8 cellular contexts compared by ENCODE assay signal in the genomic region with DNA sequence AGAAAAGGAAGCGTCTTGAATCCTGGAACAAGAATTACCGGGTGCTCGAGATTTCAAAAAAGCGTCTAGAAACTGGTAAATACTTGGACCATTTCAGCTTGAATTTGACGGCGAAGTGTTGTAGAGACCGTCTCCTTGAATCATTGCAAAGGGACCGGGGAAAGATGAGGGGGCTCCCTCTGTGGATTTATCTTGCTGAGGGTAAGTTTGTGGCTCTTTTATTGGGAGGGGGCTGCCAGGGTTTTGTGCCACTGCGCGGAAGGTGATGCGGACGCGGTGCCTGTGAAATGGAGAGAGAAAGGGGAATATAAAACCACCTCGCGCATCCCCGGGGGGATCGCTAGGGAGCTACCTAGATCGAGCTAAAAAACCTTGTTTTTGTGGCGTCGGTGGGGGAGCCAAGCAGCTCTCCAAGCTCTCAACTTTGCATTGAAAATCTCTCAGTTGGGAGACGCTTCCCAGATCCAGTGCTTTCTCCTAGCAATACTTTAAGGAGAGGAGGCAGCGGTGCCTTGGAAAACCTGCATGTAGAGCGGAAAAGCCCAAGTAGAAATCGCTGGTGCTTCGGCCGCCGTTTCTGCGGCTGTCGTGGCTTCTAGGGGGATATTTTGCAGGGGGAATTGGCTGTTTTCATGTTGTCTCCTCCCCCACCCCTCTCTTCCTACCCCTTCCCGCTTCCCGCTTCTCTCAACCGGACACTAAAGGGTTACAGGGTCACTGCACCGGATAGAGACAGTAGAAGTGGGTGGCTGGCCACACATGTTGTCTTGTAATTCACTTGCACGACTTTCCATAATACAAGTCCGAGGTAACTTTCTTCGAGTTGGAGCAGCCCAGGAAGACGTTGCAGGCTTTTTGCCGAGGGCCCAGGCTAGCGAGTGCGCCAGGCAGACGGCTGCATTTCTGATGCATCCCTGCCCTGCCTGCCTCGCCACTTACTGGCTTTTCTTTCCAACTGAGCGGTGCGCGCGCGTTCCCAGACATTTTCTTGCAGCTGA.
DNase-seq lines count a peak whose midpoint lies in the region; ATAC-seq lines count a peak whose summit lies in the region.

No MANE protein-coding gene starts in this region.

- H3K9ac ChIP-seq in muscle layer of colon (ENCODE audit: low read length) = peak overlapping the region; percentile 55

- no peaks in the 10 kb centered on the region for H3K27me3 ChIP-seq in muscle layer of colon (ENCODE audit: control insufficient read depth in 1 of 2, insufficient read depth in 2 of 2, low read length in 2 of 2)

- H3K27ac ChIP-seq in muscle layer of colon (ENCODE audit: low read depth, low read length) = peak overlapping the region; percentile 45

- H3K4me1 ChIP-seq in muscle layer of colon (ENCODE audit: insufficient read depth, low read length) = no peaks in the 10 kb centered on the region

- peak overlapping the region; percentile 82 to 89 for H3K4me3 ChIP-seq in muscle layer of colon (ENCODE audit: low read depth in 1 of 2, low read length in 2 of 2)

- no peaks in the 10 kb centered on the region for H3K9me3 ChIP-seq in muscle layer of colon (ENCODE audit: low read length)

- DNase-seq in DMS79 (lab: John Stamatoyannopoulos, UW) (peak; percentile 71), NCI-H748 (lab: John Stamatoyannopoulos, UW; ENCODE audit: unreplicated experiment) (peak; percentile 92), fibroblast of gingiva (ENCODE audit: low read depth) (peak; percentile 51), RKO (ENCODE audit: low spot score) (no peak)

- ATAC-seq in GM21390 (IDR thresholded peaks at IDR 0.05; ENCODE audit: unreplicated experiment) (no peak), HG03469 (IDR thresholded peaks at IDR 0.05; ENCODE audit: unreplicated experiment) (no peak), HG03565 (IDR thresholded peaks at IDR 0.05; ENCODE audit: unreplicated experiment) (no peak)

- H3K36me3 ChIP-seq in muscle layer of colon (ENCODE audit: insufficient read depth, low read length) = no peaks in the 10 kb centered on the region
